In genomic region chr11:128886401-128887119, GRCh38 we compare ENCODE assay signal across 13 cellular contexts. TPM values are rescaled to one million over a fixed set of nuclear protein-coding genes. Genes with fewer than 3 reads are reported as not detected.
DNase-seq lines count a peak whose midpoint lies in the region; ATAC-seq, FAIRE-seq and TF ChIP-seq lines count a peak whose summit lies in the region.
"Had no signal": no experiment of that assay in that cellular context is flagged by ENCODE, and none has a peak within 500 bp of the region (broad histone marks: within the 10 kb centered on the region; RNA-seq: fewer than 3 reads in every experiment).

No MANE protein-coding gene starts in this region.

- POLR2A ChIA-PET in GM12878 (lab: Charles Lee): no interaction called here

- RAD21 ChIA-PET in GM12878 (lab: Charles Lee; ENCODE audit: unreplicated experiment): interaction anchor here (0.7 to 4.2 kb wide), 6 partner anchors 18 to 76 kb away, joined by 3 to 109 read pairs (median 5); no protein-coding TSS in a partner anchor

- intact Hi-C loops in GM12878 (cut with micrococcal nuclease; ENCODE audit: unreplicated experiment): no loop called here

- TF ChIP-seq RAD21 in GM12878 (IDR thresholded peaks at IDR 0.05; ENCODE audit: insufficient read depth, low read depth, low read length): no peak
- TF ChIP-seq RAD21 in neural cell (conservative IDR thresholded peaks at IDR 0.05): peak; percentile 67

- no peaks in the 10 kb centered on the region for H3K9me3 ChIP-seq in GM12878 (replicated peaks; ENCODE audit: control insufficient read depth, insufficient read depth, low read length)
- H3K9me3 ChIP-seq in neural cell (ENCODE audit: low read length): no peaks in the 10 kb centered on the region
- H3K9me3 ChIP-seq: thoracic aorta had no signal

- SMC1A ChIA-PET in GM12878 (lab: Charles Lee; ENCODE audit: uncharacterized antibody, unreplicated experiment): interaction anchor here (0.8 to 12.3 kb wide), 7 partner anchors 12 to 447 kb away, joined by 3 to 249 read pairs (median 3); no protein-coding TSS in a partner anchor

- WGBS in GM12878 (ENCODE audit: insufficient coverage, insufficient replicate concordance, low lambda C conversion rate, missing lambda C conversion rate): 0% methylated on average over 5 of the region's 5 CpGs

- no peak overlapping the region for H3K4me3 Mint-ChIP-seq in T-helper 2 cell treated with Interferon-gamma antibody and Interleukin-4, amounts not matched to agents 5 μg/mL and 100 μg/mL, for 36 hours

- TF ChIP-seq CTCF in GM12878 (IDR thresholded peaks at IDR 0.05 in 2 of 3, conservative IDR thresholded peaks at IDR 0.05 in 1 of 3; ENCODE audit: control insufficient read depth in 2 of 3, extremely low read depth in 1 of 3, insufficient read depth in 1 of 3, low read depth in 3 of 3, low read length in 3 of 3) (peak in 2 of 3 experiments; percentile 21 to 42; a peak in 3 of 6 replicates), neural cell (IDR thresholded peaks at IDR 0.05; ENCODE audit: poor library complexity, severe bottlenecking) (peak; percentile 62)

- peaks cover 67% of the 10 kb centered on the region for H3K27me3 Mint-ChIP-seq in T-helper 2 cell treated with Interferon-gamma antibody and Interleukin-4, amounts not matched to agents 5 μg/mL and 100 μg/mL, for 36 hours (ENCODE audit: low read depth)

- no peak overlapping the region for H3K27ac Mint-ChIP-seq in T-helper 2 cell treated with Interferon-gamma antibody and Interleukin-4, amounts not matched to agents 5 μg/mL and 100 μg/mL, for 36 hours

- CTCF ChIA-PET in GM12878 (lab: Yijun Ruan, JAX): interaction anchor here (0.6 to 10.8 kb wide), 16 partner anchors 11 to 735 kb away, joined by 3 to 480 read pairs (median 4); no protein-coding TSS in a partner anchor

- H3F3A ChIP-seq in neural cell (ENCODE audit: insufficient read depth, low read length, poor library complexity, severe bottlenecking): no peaks in the 10 kb centered on the region

- BruUV-seq in GM12878 (replicated peaks; lab: Mats Ljungman, UMichigan): no TSS peak

- no peaks in the 10 kb centered on the region for H3K36me3 Mint-ChIP-seq in T-helper 2 cell treated with Interferon-gamma antibody and Interleukin-4, amounts not matched to agents 5 μg/mL and 100 μg/mL, for 36 hours (ENCODE audit: low read depth)

- H3K4me2 ChIP-seq in GM12878 (ENCODE audit: control insufficient read depth, insufficient read depth): no peak overlapping the region
- no peak overlapping the region for H3K4me2 ChIP-seq in neural cell (ENCODE audit: low read length)

- in situ Hi-C loops in GM12878 (cut with MboI): loop anchor here (5.0 to 10.0 kb wide), 2 partner anchors 71 to 448 kb away; no protein-coding TSS in a partner anchor

- no peaks in the 10 kb centered on the region for H3K4me1 ChIP-seq in GM12878 (ENCODE audit: control insufficient read depth, insufficient read depth, low read length)
- H3K4me1 ChIP-seq: parathyroid adenoma had no signal

- peaks cover 12 to 15% of the 10 kb centered on the region in 2 experiments for H3K27me3 ChIP-seq in GM12878 (replicated peaks in 1 of 2; ENCODE audit: control insufficient read depth in 2 of 2, insufficient read depth in 2 of 2, low read length in 1 of 2)
- peaks cover 38% of the 10 kb centered on the region for H3K27me3 ChIP-seq in neural cell (ENCODE audit: insufficient read depth, low read depth, low read length)

- no peaks in the 10 kb centered on the region for H3K9me2 ChIP-seq in neural cell (ENCODE audit: insufficient read depth, low read length)

- H3K9me3 Mint-ChIP-seq in T-helper 2 cell treated with Interferon-gamma antibody and Interleukin-4, amounts not matched to agents 5 μg/mL and 100 μg/mL, for 36 hours: no peaks in the 10 kb centered on the region

- H3K9ac ChIP-seq in GM12878 (ENCODE audit: control insufficient read depth, insufficient read depth, low read length) (no peak overlapping the region), neural cell (ENCODE audit: low read length) (no peak overlapping the region)
- H3K9ac ChIP-seq: parathyroid adenoma had no signal

- no peak for FAIRE-seq in GM12878 (lab: Jason Lieb, UNC)

- ATAC-seq in GM12878: peak; percentile 51

- H3K4me1 Mint-ChIP-seq in T-helper 2 cell treated with Interferon-gamma antibody and Interleukin-4, amounts not matched to agents 5 μg/mL and 100 μg/mL, for 36 hours (ENCODE audit: low read depth): peaks cover 5% of the 10 kb centered on the region

- DNase-seq in DMS79 treated with DMSO at 0.1 percent for 48 hours (lab: John Stamatoyannopoulos, UW): peak; percentile 9
- DNase-seq in DMS79 (lab: John Stamatoyannopoulos, UW): no peak
- peak; percentile 69 for DNase-seq in NCI-H146 (lab: John Stamatoyannopoulos, UW)
- DNase-seq in GM12878 (ENCODE audit: low read depth, low spot score): no peak
- DNase-seq in activated CD4-positive, alpha-beta T cell treated with anti-CD3 and anti-CD28 coated beads for 1 hour: no peak
- DNase-seq in putamen (ENCODE audit: low spot score): no peak
- no peak for DNase-seq in T-helper 2 cell treated with Interferon-gamma antibody and Interleukin-4, amounts not matched to agents 5 μg/mL and 100 μg/mL, for 36 hours (ENCODE audit: low spot score)
- DNase-seq: GOT3 had no signal

- H3K36me3 ChIP-seq in GM12878 (ENCODE audit: control insufficient read depth in 2 of 2, insufficient read depth in 2 of 2, low read length in 1 of 2): no peaks in the 10 kb centered on the region
- no peaks in the 10 kb centered on the region for H3K36me3 ChIP-seq in neural cell (ENCODE audit: insufficient read depth, low read length)
- H3K36me3 ChIP-seq: thoracic aorta had no signal

- no peak overlapping the region for H2AFZ ChIP-seq in GM12878 (ENCODE audit: control insufficient read depth, low read depth, low read length)
- H2AFZ ChIP-seq in neural cell (ENCODE audit: low read depth, low read length): no peak overlapping the region
- H2AFZ ChIP-seq: parathyroid adenoma had no signal

- H3K79me2 ChIP-seq in GM12878 (ENCODE audit: control insufficient read depth, insufficient read depth, low read length): no peaks in the 10 kb centered on the region
- no peaks in the 10 kb centered on the region for H3K79me2 ChIP-seq in neural cell (replicated peaks; ENCODE audit: insufficient read depth, low read length)
- H3K79me2 ChIP-seq: parathyroid adenoma had no signal

- TF ChIP-seq POLR2A in GM12878 (IDR thresholded peaks at IDR 0.05; ENCODE audit: low read depth, low read length): no peak

- H3K4me3 ChIP-seq in GM12878 (no peak overlapping the region), neural cell (ENCODE audit: low read length) (no peak overlapping the region)
- H3K4me3 ChIP-seq: SK-N-MC, thoracic aorta had no signal

- TF ChIP-seq EP300 in GM12878 (IDR thresholded peaks at IDR 0.05; ENCODE audit: borderline replicate concordance in 1 of 2, control insufficient read depth in 1 of 2, low read depth in 2 of 2, low read length in 2 of 2): no peak
- TF ChIP-seq EP300 in neural cell (conservative IDR thresholded peaks at IDR 0.05; ENCODE audit: poor library complexity, severe bottlenecking): no peak

- H4K20me1 ChIP-seq in GM12878 (ENCODE audit: control insufficient read depth, insufficient read depth) (no peaks in the 10 kb centered on the region), neural cell (ENCODE audit: insufficient read depth) (no peaks in the 10 kb centered on the region)

- H3K27ac ChIP-seq in GM12878 (ENCODE audit: control insufficient read depth, insufficient read depth) (no peak overlapping the region), neural cell (ENCODE audit: low read length) (no peak overlapping the region)
- H3K27ac ChIP-seq: parathyroid adenoma, SK-N-MC, thoracic aorta had no signal

RNA-seq across cellular contexts. Expression of gene KCNJ5, which starts 4.6 kb away (rescaled TPM):
- total RNA-seq in GM12878 (2013; cell fraction: nucleolus; rRNA removed): 0.23 TPM in 1 of 2 replicates, not detected in the other
- total RNA-seq in GM12878 (2014; rRNA removed): not detected in 2 replicates
- not detected in 2 replicates for total RNA-seq in GM12878 (2014; rRNA removed; fragmentation: Illumina TruSeq; extraction: Trizol)
- total RNA-seq in GM12878 (2021): not detected in 2 replicates
- polyA plus RNA-seq in GM12878 (2011; ENCODE audit: low read depth): not detected
- 0.03 TPM in 1 of 2 replicates, not detected in the other for polyA plus RNA-seq in GM12878 (2011; rRNA removed)
- polyA plus RNA-seq in GM12878 (2011; cell fraction: cytosol; rRNA removed): 0.01 and 0.02 TPM in 2 replicates
- 0.07 TPM in 1 of 2 replicates, not detected in the other for polyA plus RNA-seq in GM12878 (2011; cell fraction: nucleus; rRNA removed)
- not detected in 2 replicates for polyA plus RNA-seq in GM12878 (2012)
- polyA plus RNA-seq in GM12878 (2014; fragmentation: Illumina TruSeq; extraction: Trizol): not detected in 2 replicates
- polyA plus RNA-seq in GM12878 (2014; fragmentation: Nextera tagmentation; extraction: Ambion mirVana): not detected
- polyA plus RNA-seq in GM12878 (2014; rRNA removed): not detected in 2 replicates
- polyA plus RNA-seq in GM12878 (2016; fragmentation: Nextera tagmentation; extraction: Ambion mirVana): under 1 TPM in 1 of 2 experiments, not detected in 1; 0.03 TPM
- 0.05 TPM in 1 of 2 replicates, not detected in the other for polyA minus RNA-seq in GM12878 (2011; rRNA and poly(A)+ RNA removed)
- polyA minus RNA-seq in GM12878 (2011; cell fraction: cytosol; rRNA and poly(A)+ RNA removed): not detected in 2 replicates
- polyA minus RNA-seq in GM12878 (2011; cell fraction: nucleus; rRNA and poly(A)+ RNA removed): not detected in 2 replicates
- 0.34 and 1.1 TPM in 2 replicates for polyA plus RNA-seq in neural cell
- polyA minus RNA-seq in neural cell: 0.69 and 1.2 TPM in 2 replicates
- total RNA-seq: dermis microvascular lymphatic vessel endothelial cell had no signal

RNA-seq across cellular contexts. Expression of gene KCNJ1, which starts 19.5 kb away (rescaled TPM):
- total RNA-seq in GM12878 (2013; cell fraction: nucleolus; rRNA removed): 0.31 and 0.42 TPM in 2 replicates
- not detected in 2 replicates for total RNA-seq in GM12878 (2014; rRNA removed)
- total RNA-seq in GM12878 (2014; rRNA removed; fragmentation: Illumina TruSeq; extraction: Trizol): not detected in 2 replicates
- not detected in 2 replicates for total RNA-seq in GM12878 (2021)
- 0.07 TPM for polyA plus RNA-seq in GM12878 (2011; ENCODE audit: low read depth)
- polyA plus RNA-seq in GM12878 (2011; rRNA removed): not detected in 2 replicates
- not detected in 2 replicates for polyA plus RNA-seq in GM12878 (2011; cell fraction: cytosol; rRNA removed)
- polyA plus RNA-seq in GM12878 (2011; cell fraction: nucleus; rRNA removed): 0.06 TPM in 1 of 2 replicates, not detected in the other
- 0.06 TPM in 1 of 2 replicates, not detected in the other for polyA plus RNA-seq in GM12878 (2012)
- not detected in 2 replicates for polyA plus RNA-seq in GM12878 (2014; fragmentation: Illumina TruSeq; extraction: Trizol)
- polyA plus RNA-seq in GM12878 (2014; fragmentation: Nextera tagmentation; extraction: Ambion mirVana): not detected
- not detected in 2 replicates for polyA plus RNA-seq in GM12878 (2014; rRNA removed)
- not detected for polyA plus RNA-seq in GM12878 (2016; fragmentation: Nextera tagmentation; extraction: Ambion mirVana)
- polyA minus RNA-seq in GM12878 (2011; rRNA and poly(A)+ RNA removed): not detected in 2 replicates
- polyA minus RNA-seq in GM12878 (2011; cell fraction: cytosol; rRNA and poly(A)+ RNA removed): not detected in 2 replicates
- not detected in 2 replicates for polyA minus RNA-seq in GM12878 (2011; cell fraction: nucleus; rRNA and poly(A)+ RNA removed)
- 0.22 and 0.40 TPM in 2 replicates for polyA plus RNA-seq in neural cell
- not detected in 2 replicates for polyA minus RNA-seq in neural cell

RNA-seq across cellular contexts. Expression of gene TP53AIP1, which starts 56.1 kb away (rescaled TPM):
- not detected in 2 replicates for total RNA-seq in GM12878 (2013; cell fraction: nucleolus; rRNA removed)
- total RNA-seq in GM12878 (2014; rRNA removed) (not detected in 2 replicates), GM12878 (2014; rRNA removed; fragmentation: Illumina TruSeq; extraction: Trizol) (not detected in 2 replicates), GM12878 (2021) (not detected in 2 replicates)
- polyA plus RNA-seq in GM12878 (2011; ENCODE audit: low read depth): not detected
- polyA plus RNA-seq in GM12878 (2011; rRNA removed) (0.01 TPM in 1 of 2 replicates, not detected in the other), GM12878 (2014; fragmentation: Illumina TruSeq; extraction: Trizol) (not detected in 2 replicates), GM12878 (2014; fragmentation: Nextera tagmentation; extraction: Ambion mirVana) (not detected), GM12878 (2014; rRNA removed) (not detected in 2 replicates), GM12878 (2016; fragmentation: Nextera tagmentation; extraction: Ambion mirVana) (not detected), neural cell (0.68 and 1.4 TPM in 2 replicates)
- 0.01 TPM in 1 of 2 replicates, not detected in the other for polyA plus RNA-seq in GM12878 (2011; cell fraction: cytosol; rRNA removed)
- polyA plus RNA-seq in GM12878 (2011; cell fraction: nucleus; rRNA removed): 0.03 TPM in 1 of 2 replicates, not detected in the other
- polyA plus RNA-seq in GM12878 (2012): not detected in 2 replicates
- polyA minus RNA-seq in GM12878 (2011; rRNA and poly(A)+ RNA removed): not detected in 2 replicates
- not detected in 2 replicates for polyA minus RNA-seq in GM12878 (2011; cell fraction: cytosol; rRNA and poly(A)+ RNA removed)
- not detected in 2 replicates for polyA minus RNA-seq in GM12878 (2011; cell fraction: nucleus; rRNA and poly(A)+ RNA removed)
- 0.73 and 0.81 TPM in 2 replicates for polyA minus RNA-seq in neural cell
- total RNA-seq: dermis microvascular lymphatic vessel endothelial cell, thoracic aorta had no signal

Comparison
In these comparisons a context has a peak if more than half of its experiments do, and no peak if none do; other contexts are left out.
1. DNase-seq: peak in DMS79 treated with DMSO at 0.1 percent for 48 hours (single experiment) and NCI-H146 (single experiment); none in DMS79 (single experiment), GM12878 (single experiment), activated CD4-positive, alpha-beta T cell treated with anti-CD3 and anti-CD28 coated beads for 1 hour (single experiment), putamen (single experiment) and T-helper 2 cell treated with Interferon-gamma antibody and Interleukin-4, amounts not matched to agents 5 μg/mL and 100 μg/mL, for 36 hours (single experiment).